In genomic region chr3:12884790-12885584, GRCh38 we compare ENCODE assay signal across 1 cellular context.
TF ChIP-seq lines count a peak whose summit lies in the region.

No MANE protein-coding gene starts in this region.

TF ChIP-seq in IMR-90, 13 proteins besides CTCF, POLR2A, EP300 and RAD21:
- TF ChIP-seq FOS (IDR thresholded peaks at IDR 0.05; ENCODE audit: low read depth, low read length) (no peak), ELK1 (IDR thresholded peaks at IDR 0.05; ENCODE audit: borderline replicate concordance, low read depth, low read length) (no peak), BHLHE40 (IDR thresholded peaks at IDR 0.05; ENCODE audit: low read depth, low read length) (no peak), SMC3 (IDR thresholded peaks at IDR 0.05; ENCODE audit: low read depth, low read length) (no peak), CHD1 (IDR thresholded peaks at IDR 0.05; ENCODE audit: low read depth, low read length) (no peak), NFE2L2 (IDR thresholded peaks at IDR 0.05; ENCODE audit: low read depth, low read length) (no peak), RFX5 (IDR thresholded peaks at IDR 0.05; ENCODE audit: low read depth, low read length) (no peak), CEBPB (IDR thresholded peaks at IDR 0.05; ENCODE audit: low read depth, low read length) (no peak), MXI1 (IDR thresholded peaks at IDR 0.05; ENCODE audit: borderline replicate concordance, low read depth, low read length) (no peak)
